In genomic region chr1:85374160-85374559, GRCh38 we compare ENCODE assay signal across 10 cellular contexts.
DNase-seq lines count a peak whose midpoint lies in the region; ATAC-seq and TF ChIP-seq lines count a peak whose summit lies in the region.
"Had no signal": no experiment of that assay in that cellular context is flagged by ENCODE, and none has a peak within 500 bp of the region (broad histone marks: within the 10 kb centered on the region; RNA-seq: fewer than 3 reads in every experiment).

No MANE protein-coding gene starts in this region.

- peaks cover 0 to 63% (median 14%) of the 10 kb centered on the region in 4 donors for H3K4me1 ChIP-seq in right lobe of liver

- peak overlapping the region in 1 of 3 donors; percentile 64 for H3K27ac ChIP-seq in right lobe of liver
- no peak overlapping the region for H3K27ac ChIP-seq in coronary artery

- H3K4me3 ChIP-seq in AG10803 (ENCODE audit: low read length), result no peak overlapping the region
- no peak overlapping the region for H3K4me3 ChIP-seq in LNCaP clone FGC (ENCODE audit: low read depth, low read length)
- H3K4me3 ChIP-seq in choroid plexus epithelial cell (ENCODE audit: low read depth, low read length), result no peak overlapping the region
- no peak overlapping the region for H3K4me3 ChIP-seq in right lobe of liver
- H3K4me3 ChIP-seq in coronary artery, result no peak overlapping the region

- peak; percentile 86 to 95 (median 92) for ATAC-seq in right lobe of liver
- no peak for ATAC-seq in GM19035 (IDR thresholded peaks at IDR 0.05; ENCODE audit: unreplicated experiment)

- no peaks in the 10 kb centered on the region for H3K9me3 ChIP-seq in right lobe of liver

- TF ChIP-seq CTCF in AG10803 (conservative IDR thresholded peaks at IDR 0.05; ENCODE audit: low read length) (no peak), LNCaP clone FGC (IDR thresholded peaks at IDR 0.05; ENCODE audit: control insufficient read depth, extremely low read depth, insufficient read depth) (no peak), choroid plexus epithelial cell (conservative IDR thresholded peaks at IDR 0.05; ENCODE audit: low read depth, low read length) (no peak), right lobe of liver (IDR thresholded peaks at IDR 0.05) (no peak), coronary artery (IDR thresholded peaks at IDR 0.05) (no peak)

- intact Hi-C loops in right lobe of liver (cut with DNase I), result no loop called here

- DNase-seq in AG10803 (ENCODE audit: low read depth), result peak; percentile 83
- DNase-seq in LNCaP clone FGC (ENCODE audit: low read depth), result peak; percentile 52
- peak; percentile 87 for DNase-seq in choroid plexus epithelial cell (ENCODE audit: low read depth)
- no peak for DNase-seq in right lobe of liver
- DNase-seq in coronary artery (ENCODE audit: low spot score), result no peak
- DNase-seq in NCI-H1105 (lab: John Stamatoyannopoulos, UW), result no peak
- DNase-seq in NCI-H524 treated with DMSO at 0.1 percent for 48 hours (lab: John Stamatoyannopoulos, UW), result no peak
- DNase-seq: activated gamma-delta T cell; effector memory CD4-positive, alpha-beta T cell had no signal

- H3K36me3 ChIP-seq in right lobe of liver, result no peaks in the 10 kb centered on the region

- no peaks in the 10 kb centered on the region for H3K27me3 ChIP-seq in right lobe of liver

- TF ChIP-seq POLR2A in right lobe of liver (IDR thresholded peaks at IDR 0.05), result no peak

Comparison
In these comparisons a context has a peak if more than half of its experiments do, and no peak if none do; other contexts are left out.
1. DNase-seq: peak in AG10803 (single experiment), LNCaP clone FGC (single experiment) and choroid plexus epithelial cell (single experiment); none in right lobe of liver (0 of 3), coronary artery (single experiment), NCI-H1105 (single experiment) and NCI-H524 treated with DMSO at 0.1 percent for 48 hours (single experiment).